12 cellular contexts compared by ENCODE assay signal in genomic region chr6:11161031-11161966, GRCh38. TPM values are rescaled to one million over a fixed set of nuclear protein-coding genes. Genes with fewer than 3 reads are reported as not detected.
A peak's percentile ranks its signal among the peaks of the same experiment; 100 is the strongest.
DNase-seq lines count a peak whose midpoint lies in the region; ATAC-seq and TF ChIP-seq lines count a peak whose summit lies in the region.
"Had no signal": no experiment of that assay in that cellular context is flagged by ENCODE, and none has a peak within 500 bp of the region (broad histone marks: within the 10 kb centered on the region; RNA-seq: fewer than 3 reads in every experiment).

No MANE protein-coding gene starts in this region.

- intact Hi-C loops in mammary epithelial cell (cut with micrococcal nuclease), result no loop called here

- no peaks in the 10 kb centered on the region for H4K20me1 ChIP-seq in mammary epithelial cell (ENCODE audit: insufficient read depth, low read length)

- H3K27ac Mint-ChIP-seq in activated naive CD8-positive, alpha-beta T cell treated with anti-CD3 and anti-CD28 coated beads, Interleukin-2, amount 10 ng/mL, durations not matched to agents 7 days and 5 days, result peak overlapping the region; percentile 15
- no peak overlapping the region for H3K27ac Mint-ChIP-seq in activated naive CD8-positive, alpha-beta T cell treated with anti-CD3 and anti-CD28 coated beads for 36 hours

- H3K4me3 Mint-ChIP-seq in activated naive CD8-positive, alpha-beta T cell treated with anti-CD3 and anti-CD28 coated beads, Interleukin-2, amount 10 ng/mL, durations not matched to agents 7 days and 5 days, result no peak overlapping the region
- no peak overlapping the region for H3K4me3 Mint-ChIP-seq in activated naive CD8-positive, alpha-beta T cell treated with anti-CD3 and anti-CD28 coated beads for 36 hours
- H3K4me3 Mint-ChIP-seq: naive thymus-derived CD8-positive, alpha-beta T cell had no signal

- peaks cover 9% of the 10 kb centered on the region for H3K27me3 Mint-ChIP-seq in activated naive CD8-positive, alpha-beta T cell treated with anti-CD3 and anti-CD28 coated beads, Interleukin-2, amount 10 ng/mL, durations not matched to agents 7 days and 5 days
- no peaks in the 10 kb centered on the region for H3K27me3 Mint-ChIP-seq in activated naive CD8-positive, alpha-beta T cell treated with anti-CD3 and anti-CD28 coated beads for 36 hours
- H3K27me3 Mint-ChIP-seq: naive thymus-derived CD8-positive, alpha-beta T cell had no signal

- dilution Hi-C loops in mammary epithelial cell (cut with HindIII; ENCODE audit: low sequenced_read_pairs), result no loop called here

- H3K4me3 ChIP-seq in mammary epithelial cell (replicated peaks in 1 of 3; ENCODE audit: insufficient read depth in 1 of 3, low read depth in 2 of 3, low read length in 3 of 3), result no peak overlapping the region
- no peak overlapping the region for H3K4me3 ChIP-seq in kidney epithelial cell (ENCODE audit: low read depth, low read length)
- H3K4me3 ChIP-seq in gastroesophageal sphincter, result no peak overlapping the region

- no peak for TF ChIP-seq CTCF in mammary epithelial cell (conservative IDR thresholded peaks at IDR 0.05 in 1 of 2, IDR thresholded peaks at IDR 0.05 in 1 of 2; ENCODE audit: extremely low read depth in 1 of 2, insufficient read depth in 1 of 2, low read depth in 1 of 2, low read length in 2 of 2)
- no peak for TF ChIP-seq CTCF in kidney epithelial cell (IDR thresholded peaks at IDR 0.05; ENCODE audit: insufficient read depth, low read length, poor library complexity, severe bottlenecking)
- no peak for TF ChIP-seq CTCF in gastroesophageal sphincter (IDR thresholded peaks at IDR 0.05)

- H2AFZ ChIP-seq in mammary epithelial cell (ENCODE audit: low read depth, low read length), result peak overlapping the region; percentile 25

- H3K36me3 ChIP-seq in mammary epithelial cell (ENCODE audit: insufficient read depth, low read length) (no peaks in the 10 kb centered on the region), kidney epithelial cell (ENCODE audit: control insufficient read depth, insufficient read depth, low read length) (no peaks in the 10 kb centered on the region), gastroesophageal sphincter (no peaks in the 10 kb centered on the region)

- no peak for TF ChIP-seq EP300 in gastroesophageal sphincter (IDR thresholded peaks at IDR 0.05)

- ATAC-seq in activated naive CD8-positive, alpha-beta T cell treated with anti-CD3 and anti-CD28 coated beads, Interleukin-2, amount 10 ng/mL, durations not matched to agents 7 days and 5 days (ENCODE audit: low read depth), result no peak
- ATAC-seq in gastroesophageal sphincter, result no peak
- ATAC-seq in GM21529 (IDR thresholded peaks at IDR 0.05; ENCODE audit: unreplicated experiment), result no peak
- ATAC-seq: naive thymus-derived CD8-positive, alpha-beta T cell had no signal

- peak overlapping the region; percentile 80 for H3K27ac ChIP-seq in mammary epithelial cell (ENCODE audit: insufficient read depth, low read depth, low read length)
- H3K27ac ChIP-seq in gastroesophageal sphincter, result no peak overlapping the region

- H3K4me1 ChIP-seq in mammary epithelial cell (ENCODE audit: insufficient read depth, low read length), result peaks cover 20% of the 10 kb centered on the region
- no peaks in the 10 kb centered on the region for H3K4me1 ChIP-seq in gastroesophageal sphincter

- DNase-seq in activated naive CD8-positive, alpha-beta T cell treated with anti-CD3 and anti-CD28 coated beads, Interleukin-2, amount 10 ng/mL, durations not matched to agents 7 days and 5 days, result no peak
- no peak for DNase-seq in activated naive CD8-positive, alpha-beta T cell treated with anti-CD3 and anti-CD28 coated beads for 36 hours
- DNase-seq in mammary epithelial cell, result peak; percentile 78
- DNase-seq in kidney epithelial cell (ENCODE audit: low read depth), result peak; percentile 28
- DNase-seq in effector CD8-positive, alpha-beta T cell (lab: John Stamatoyannopoulos, UW), result no peak
- DNase-seq in T1000 (lab: John Stamatoyannopoulos, UW), result no peak
- DNase-seq: activated CD4-positive, alpha-beta T cell treated with anti-CD3 and anti-CD28 coated beads, Interleukin-2, amount 50 U/mL, for 1 hour; naive thymus-derived CD8-positive, alpha-beta T cell; NCI-H1417 treated with DMSO at 0.1 percent for 48 hours; SW 1271 had no signal

- H3K4me2 ChIP-seq in mammary epithelial cell (ENCODE audit: insufficient read depth, low read depth, low read length), result peak overlapping the region; percentile 52

- TF ChIP-seq POLR2A in gastroesophageal sphincter (IDR thresholded peaks at IDR 0.05), result no peak

- H3K27me3 ChIP-seq in mammary epithelial cell (ENCODE audit: insufficient read depth, low read length) (no peaks in the 10 kb centered on the region), kidney epithelial cell (ENCODE audit: control insufficient read depth, insufficient read depth, low read length) (no peaks in the 10 kb centered on the region), gastroesophageal sphincter (no peaks in the 10 kb centered on the region)

- in situ Hi-C loops in mammary epithelial cell (cut with MboI; ENCODE audit: low sequenced_read_pairs in 2 of 2), result no loop called here

- WGBS in mammary epithelial cell (ENCODE audit: low coverage, missing lambda C conversion rate), result 40% methylated on average over 9 of the region's 9 CpGs
- WGBS in gastroesophageal sphincter (ENCODE audit: low coverage in 1 of 2), 2 donors, result 84 to 88% methylated on average over 8 to 9 of the region's 9 CpGs

- no peaks in the 10 kb centered on the region for H3K9me3 Mint-ChIP-seq in activated naive CD8-positive, alpha-beta T cell treated with anti-CD3 and anti-CD28 coated beads, Interleukin-2, amount 10 ng/mL, durations not matched to agents 7 days and 5 days
- H3K9me3 Mint-ChIP-seq in activated naive CD8-positive, alpha-beta T cell treated with anti-CD3 and anti-CD28 coated beads for 36 hours, result no peaks in the 10 kb centered on the region

- peaks cover 4% of the 10 kb centered on the region for H3K9me3 ChIP-seq in mammary epithelial cell (replicated peaks; ENCODE audit: insufficient read depth, low read length)
- no peaks in the 10 kb centered on the region for H3K9me3 ChIP-seq in gastroesophageal sphincter

- peaks cover 5% of the 10 kb centered on the region for H3K36me3 Mint-ChIP-seq in activated naive CD8-positive, alpha-beta T cell treated with anti-CD3 and anti-CD28 coated beads, Interleukin-2, amount 10 ng/mL, durations not matched to agents 7 days and 5 days
- no peaks in the 10 kb centered on the region for H3K36me3 Mint-ChIP-seq in activated naive CD8-positive, alpha-beta T cell treated with anti-CD3 and anti-CD28 coated beads for 36 hours
- H3K36me3 Mint-ChIP-seq: naive thymus-derived CD8-positive, alpha-beta T cell had no signal

- H3K79me2 ChIP-seq in mammary epithelial cell (ENCODE audit: insufficient read depth, low read length), result no peaks in the 10 kb centered on the region

- CTCF ChIA-PET in mammary epithelial cell (lab: Charles Lee; ENCODE audit: low non-redundant PET), result no interaction called here

- no TSS peak for BruUV-seq in mammary epithelial cell (replicated peaks; lab: Mats Ljungman, UMichigan)

- peaks cover 21% of the 10 kb centered on the region for H3K4me1 Mint-ChIP-seq in activated naive CD8-positive, alpha-beta T cell treated with anti-CD3 and anti-CD28 coated beads, Interleukin-2, amount 10 ng/mL, durations not matched to agents 7 days and 5 days
- H3K4me1 Mint-ChIP-seq in activated naive CD8-positive, alpha-beta T cell treated with anti-CD3 and anti-CD28 coated beads for 36 hours, result peaks cover 10% of the 10 kb centered on the region

- H3K9ac ChIP-seq in mammary epithelial cell (ENCODE audit: insufficient read depth, low read length), result no peak overlapping the region

- POLR2A ChIA-PET in activated naive CD8-positive, alpha-beta T cell treated with anti-CD3 and anti-CD28 coated beads, Interleukin-2, amount 10 ng/mL, durations not matched to agents 7 days and 5 days (lab: Charles Lee), result interaction anchor here (1.4 kb wide), 1 partner anchor 17 kb away, joined by 3 read pairs; no protein-coding TSS in a partner anchor

RNA-seq across cellular contexts. Expression of gene ERVFRD-1, which starts 49.8 kb away (rescaled TPM):
- not detected for total RNA-seq in activated naive CD8-positive, alpha-beta T cell treated with anti-CD3 and anti-CD28 coated beads, Interleukin-2, amount 10 ng/mL, durations not matched to agents 7 days and 5 days
- not detected for total RNA-seq in activated naive CD8-positive, alpha-beta T cell treated with anti-CD3 and anti-CD28 coated beads for 36 hours
- total RNA-seq in mammary epithelial cell (not detected), kidney epithelial cell (not detected in 2 replicates), gastroesophageal sphincter (under 1 TPM in 2 of 4 donors, not detected in 2; 0.12 to 0.27 TPM)
- polyA plus RNA-seq in mammary epithelial cell, result not detected
- polyA minus RNA-seq in mammary epithelial cell, result not detected
- total RNA-seq: naive thymus-derived CD8-positive, alpha-beta T cell had no signal

Comparison
In these comparisons a context has a peak if more than half of its experiments do, and no peak if none do; other contexts are left out.
1. DNase-seq: peak in mammary epithelial cell (single experiment) and kidney epithelial cell (single experiment); none in activated naive CD8-positive, alpha-beta T cell treated with anti-CD3 and anti-CD28 coated beads, Interleukin-2, amount 10 ng/mL, durations not matched to agents 7 days and 5 days (single experiment), activated naive CD8-positive, alpha-beta T cell treated with anti-CD3 and anti-CD28 coated beads for 36 hours (single experiment), effector CD8-positive, alpha-beta T cell (single experiment) and T1000 (single experiment).